1 cellular context compared by ENCODE assay signal in genomic region chr19:14042673-14043608, GRCh38.
A peak's percentile ranks its signal among the peaks of the same experiment; 100 is the strongest.
TF ChIP-seq lines count a peak whose summit lies in the region.

No MANE protein-coding gene starts in this region.

TF ChIP-seq in SK-N-SH, 30 proteins besides CTCF, POLR2A, EP300 and RAD21:
- TF ChIP-seq SMC3 (IDR thresholded peaks at IDR 0.05; ENCODE audit: low read depth, low read length), result peak; percentile 30; the same call in 1 of the 2 replicates
